Comparison of ENCODE assay signal across 10 cellular contexts in genomic region chr14:61466249-61466904, GRCh38.
DNase-seq lines count a peak whose midpoint lies in the region; ATAC-seq, FAIRE-seq and TF ChIP-seq lines count a peak whose summit lies in the region.
"Had no signal": no experiment of that assay in that cellular context is flagged by ENCODE, and none has a peak within 500 bp of the region (broad histone marks: within the 10 kb centered on the region; RNA-seq: fewer than 3 reads in every experiment).

No MANE protein-coding gene starts in this region.

- peaks cover 18% of the 10 kb centered on the region for H3K9me3 ChIP-seq in BLaER1
- H3K9me3 ChIP-seq: pancreas, tibial nerve had no signal

- H3K9ac ChIP-seq in BLaER1: no peak overlapping the region

- peaks cover 0 to 9% (median 0%) of the 10 kb centered on the region in 7 donors for H3K9me3 Mint-ChIP-seq in naive B cell

- H3K27ac Mint-ChIP-seq in naive B cell: peak overlapping the region in 4 of 6 donors; percentile 42 to 76 (median 52)

- H3K4me3 Mint-ChIP-seq in naive B cell: no peak overlapping the region

- H3K4me1 ChIP-seq in BLaER1: peaks cover 40% of the 10 kb centered on the region
- H3K4me1 ChIP-seq: pancreas had no signal

- peak; percentile 72 for DNase-seq in RCC 7860 (ENCODE audit: low spot score)
- DNase-seq in fibroblast of mammary gland (ENCODE audit: low read depth): peak; percentile 99
- no peak for DNase-seq in naive B cell
- no peak for DNase-seq in stimulated activated CD4-positive, alpha-beta T cell treated with anti-CD3 and anti-CD28 coated beads, Interleukin-4, amount 100 ng/mL, for 4 hours
- no peak for DNase-seq in hippocampal formation (lab: John Stamatoyannopoulos, UW)
- DNase-seq in NCI-H2107 (lab: John Stamatoyannopoulos, UW): no peak
- no peak for DNase-seq in foreskin melanocyte
- DNase-seq: pancreas had no signal

- no peaks in the 10 kb centered on the region for H3K27me3 ChIP-seq in BLaER1
- H3K27me3 ChIP-seq: pancreas, tibial nerve had no signal

- H4K20me1 ChIP-seq in BLaER1: no peaks in the 10 kb centered on the region

- H3K27ac ChIP-seq in BLaER1: 0 out of 2 replicates have a peak overlapping the region, but pooled peaks have one; percentile 19
- H3K27ac ChIP-seq: pancreas had no signal

- H3K27me3 Mint-ChIP-seq in naive B cell: no peaks in the 10 kb centered on the region

- H3K36me3 Mint-ChIP-seq in naive B cell: no peaks in the 10 kb centered on the region

- H3K4me3 ChIP-seq in BLaER1 (no peak overlapping the region), fibroblast of mammary gland (ENCODE audit: control insufficient read depth, low read depth, low read length) (no peak overlapping the region)
- H3K4me3 ChIP-seq: pancreas, tibial nerve had no signal

- H3K36me3 ChIP-seq in BLaER1: peaks cover 43% of the 10 kb centered on the region
- H3K36me3 ChIP-seq: pancreas, tibial nerve had no signal

- no peak overlapping the region for H3K4me2 ChIP-seq in BLaER1

- ATAC-seq in naive B cell (ENCODE audit: low read depth in 2 of 2): no peak

- no peak for TF ChIP-seq CTCF in fibroblast of mammary gland (conservative IDR thresholded peaks at IDR 0.05; ENCODE audit: control insufficient read depth, insufficient read depth, low read depth, low read length)

- peaks cover 20 to 30% (median 29%) of the 10 kb centered on the region in 3 donors for H3K4me1 Mint-ChIP-seq in naive B cell

- FAIRE-seq in RCC 7860 (lab: Jason Lieb, UNC): no peak
- FAIRE-seq: pancreas had no signal

Comparison
In these comparisons a context has a peak if more than half of its experiments do, and no peak if none do; other contexts are left out.
1. DNase-seq: peak in RCC 7860 (single experiment) and fibroblast of mammary gland (single experiment); none in naive B cell (single experiment), stimulated activated CD4-positive, alpha-beta T cell treated with anti-CD3 and anti-CD28 coated beads, Interleukin-4, amount 100 ng/mL, for 4 hours (0 of 2), hippocampal formation (0 of 2), NCI-H2107 (single experiment) and foreskin melanocyte (single experiment).